ENCODE assay signal across 1 cellular context in genomic region chrX:270848-271367, GRCh38.
TF ChIP-seq lines count a peak whose summit lies in the region.

No MANE protein-coding gene starts in this region.

TF ChIP-seq in HepG2, 621 proteins besides CTCF, POLR2A, EP300 and RAD21 (continued from another document and continues in another):
- TF ChIP-seq MTF2 (CRISPR knock-in tag; IDR thresholded peaks at IDR 0.05; ENCODE audit: borderline replicate concordance) (no peak), CEBPB (IDR thresholded peaks at IDR 0.05; ENCODE audit: borderline replicate concordance, low read depth, low read length) (no peak), ZNF441 (CRISPR knock-in tag; IDR thresholded peaks at IDR 0.05; ENCODE audit: borderline replicate concordance) (no peak), ARID4A (CRISPR knock-in tag; IDR thresholded peaks at IDR 0.05; ENCODE audit: borderline replicate concordance) (peak; percentile 60; the same call in 1 of the 2 replicates), NFE2L2 (IDR thresholded peaks at IDR 0.05; ENCODE audit: low read length) (no peak), ZNF382 (CRISPR knock-in tag; IDR thresholded peaks at IDR 0.05; ENCODE audit: borderline replicate concordance) (no peak), MED13 (CRISPR knock-in tag; IDR thresholded peaks at IDR 0.05) (no peak), HNRNPH1 (optimal IDR thresholded peaks at IDR 0.05; ENCODE audit: low read depth, low read length) (no peak), SKIL (CRISPR knock-in tag; IDR thresholded peaks at IDR 0.05; ENCODE audit: borderline replicate concordance) (no peak), ZNF513 (CRISPR knock-in tag; conservative IDR thresholded peaks at IDR 0.05) (no peak), CEBPZ (IDR thresholded peaks at IDR 0.05; ENCODE audit: low read length) (no peak), ZBTB39 (CRISPR knock-in tag; IDR thresholded peaks at IDR 0.05) (no peak), ZNF652 (CRISPR knock-in tag; IDR thresholded peaks at IDR 0.05; ENCODE audit: borderline replicate concordance, low read depth) (no peak), KDM3A (CRISPR knock-in tag; IDR thresholded peaks at IDR 0.05; ENCODE audit: low read depth) (no peak), ZSCAN9 (CRISPR knock-in tag; IDR thresholded peaks at IDR 0.05; ENCODE audit: borderline replicate concordance) (no peak), GPN1 (CRISPR knock-in tag; IDR thresholded peaks at IDR 0.05; ENCODE audit: borderline replicate concordance) (no peak), SMYD3 (CRISPR knock-in tag; IDR thresholded peaks at IDR 0.05) (no peak), GTF3A (CRISPR knock-in tag; conservative IDR thresholded peaks at IDR 0.05) (no peak), ZNF367 (CRISPR knock-in tag; IDR thresholded peaks at IDR 0.05; ENCODE audit: borderline replicate concordance) (no peak), RBM39 (IDR thresholded peaks at IDR 0.05; ENCODE audit: low read depth, low read length, poor library complexity, severe bottlenecking) (no peak), SALL2 (CRISPR knock-in tag; IDR thresholded peaks at IDR 0.05) (no peak), FOSL1 (CRISPR knock-in tag; IDR thresholded peaks at IDR 0.05; ENCODE audit: borderline replicate concordance) (no peak), ZNF770 (CRISPR knock-in tag; IDR thresholded peaks at IDR 0.05) (no peak), ZFP1 (CRISPR knock-in tag; IDR thresholded peaks at IDR 0.05) (no peak), ZNF839 (CRISPR knock-in tag; IDR thresholded peaks at IDR 0.05; ENCODE audit: borderline replicate concordance) (no peak), AGO2 (optimal IDR thresholded peaks at IDR 0.05; ENCODE audit: low read depth, low read length) (no peak), HOMEZ (CRISPR knock-in tag; IDR thresholded peaks at IDR 0.05; ENCODE audit: low read depth) (0 out of 2 replicates have a peak, but pooled peaks have one; percentile 12), ZNF143 (CRISPR knock-in tag; IDR thresholded peaks at IDR 0.05) (no peak), ESRRA (CRISPR knock-in tag; IDR thresholded peaks at IDR 0.05; ENCODE audit: low read depth) (peak; percentile 97), ZNF263 (CRISPR knock-in tag; IDR thresholded peaks at IDR 0.05) (peak; percentile 85), SNAPC4 (CRISPR knock-in tag; IDR thresholded peaks at IDR 0.05) (no peak), IRF9 (CRISPR knock-in tag; IDR thresholded peaks at IDR 0.05; ENCODE audit: borderline replicate concordance) (no peak), MED1 (CRISPR knock-in tag; IDR thresholded peaks at IDR 0.05) (peak; percentile 95)
